Comparison of ENCODE assay signal across 18 cellular contexts in the genomic region with DNA sequence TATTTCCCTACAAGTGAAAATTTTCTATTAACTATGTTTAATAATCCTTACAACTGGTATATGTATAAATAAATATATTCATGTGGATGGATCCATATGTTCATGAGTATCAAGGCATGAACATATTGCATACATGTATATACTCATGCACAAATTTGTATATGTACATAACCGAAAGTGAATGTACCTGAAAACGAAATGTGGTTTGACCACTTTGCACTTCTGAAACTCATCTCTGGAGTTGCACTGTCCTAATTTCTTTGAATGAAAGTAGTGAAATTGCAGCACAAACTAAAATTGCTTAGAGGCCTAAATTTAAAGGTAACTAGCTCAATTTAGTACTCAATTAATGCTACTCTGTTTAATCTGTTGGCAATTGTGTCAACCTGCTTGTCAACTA. TPM values are rescaled to one million over a fixed set of nuclear protein-coding genes. Genes with fewer than 3 reads are reported as not detected.
A peak's percentile ranks its signal among the peaks of the same experiment; 100 is the strongest.
DNase-seq lines count a peak whose midpoint lies in the region; ATAC-seq, FAIRE-seq and TF ChIP-seq lines count a peak whose summit lies in the region.
"Had no signal": no experiment of that assay in that cellular context is flagged by ENCODE, and none has a peak within 500 bp of the region (broad histone marks: within the 10 kb centered on the region; RNA-seq: fewer than 3 reads in every experiment).

No MANE protein-coding gene starts in this region.

- TF ChIP-seq RAD21 in GM12878 (IDR thresholded peaks at IDR 0.05; ENCODE audit: insufficient read depth, low read depth, low read length) = no peak

- intact Hi-C loops in GM12878 (cut with micrococcal nuclease; ENCODE audit: unreplicated experiment) = loop anchor here (2.0 kb wide), 1 partner anchor 35 kb away; no protein-coding TSS in a partner anchor

- peak; percentile 32 for DNase-seq in GM12878 (ENCODE audit: low read depth, low spot score)
- DNase-seq in activated naive CD8-positive, alpha-beta T cell treated with anti-CD3 and anti-CD28 coated beads for 36 hours = no peak
- DNase-seq in NCI-H226 = no peak
- no peak for DNase-seq in GM03348 (ENCODE audit: low spot score)
- no peak for DNase-seq in glutamatergic neuron
- DNase-seq: activated CD8-positive, alpha-beta T cell treated with anti-CD3 and anti-CD28 coated beads, Interleukin-2, amount 10 ng/mL, durations not matched to agents 7 days and 5 days; esophagus squamous epithelium; HFFc6; NCI-H1436 treated with DMSO at 0.1 percent for 48 hours; nucleus accumbens; stomach; upper lobe of right lung had no signal

- peaks cover 3% of the 10 kb centered on the region for H3K4me1 Mint-ChIP-seq in activated naive CD8-positive, alpha-beta T cell treated with anti-CD3 and anti-CD28 coated beads for 36 hours
- H3K4me1 Mint-ChIP-seq in glutamatergic neuron (ENCODE audit: low read depth, unreplicated experiment) = no peaks in the 10 kb centered on the region
- H3K4me1 Mint-ChIP-seq: B cell had no signal

- no peaks in the 10 kb centered on the region for H3K9me3 Mint-ChIP-seq in activated naive CD8-positive, alpha-beta T cell treated with anti-CD3 and anti-CD28 coated beads for 36 hours
- no peaks in the 10 kb centered on the region for H3K9me3 Mint-ChIP-seq in glutamatergic neuron (ENCODE audit: unreplicated experiment)
- H3K9me3 Mint-ChIP-seq: activated T-helper 1 cell treated with anti-CD3 and anti-CD28 coated beads, Interleukin-12 subunit alpha, Interleukin-12 subunit beta, Interleukin-2, Interleukin-4 antibody, amounts not matched to agents 30 ng/mL and 10 ng/mL and 1 ng/mL, durations not matched to agents 14 hours and 24 hours and 36 hours; HFFc6 had no signal

- H3K4me1 ChIP-seq in GM12878 (ENCODE audit: control insufficient read depth, insufficient read depth, low read length) = peaks cover 8% of the 10 kb centered on the region
- H3K4me1 ChIP-seq: esophagus squamous epithelium, stomach, upper lobe of right lung had no signal

- no peak overlapping the region for H3K4me3 ChIP-seq in GM12878
- H3K4me3 ChIP-seq: esophagus squamous epithelium, stomach, upper lobe of right lung had no signal

- no peak overlapping the region for H3K27ac ChIP-seq in GM12878 (ENCODE audit: control insufficient read depth, insufficient read depth)
- H3K27ac ChIP-seq: esophagus squamous epithelium, stomach, upper lobe of right lung had no signal

- TF ChIP-seq POLR2A in GM12878 (IDR thresholded peaks at IDR 0.05; ENCODE audit: low read depth, low read length) = no peak

- WGBS in GM12878 (ENCODE audit: insufficient coverage, insufficient replicate concordance, low lambda C conversion rate, missing lambda C conversion rate) = 3% methylated on average over 2 of the region's 2 CpGs

- in situ Hi-C loops in GM12878 (cut with MboI) = no loop called here

- no peak overlapping the region for H3K4me3 Mint-ChIP-seq in activated naive CD8-positive, alpha-beta T cell treated with anti-CD3 and anti-CD28 coated beads for 36 hours
- H3K4me3 Mint-ChIP-seq in glutamatergic neuron (ENCODE audit: unreplicated experiment) = no peak overlapping the region
- H3K4me3 Mint-ChIP-seq: activated CD8-positive, alpha-beta T cell treated with anti-CD3 and anti-CD28 coated beads, Interleukin-2, amount 10 ng/mL, durations not matched to agents 7 days and 5 days; activated T-helper 1 cell treated with anti-CD3 and anti-CD28 coated beads, Interleukin-12 subunit alpha, Interleukin-12 subunit beta, Interleukin-2, Interleukin-4 antibody, amounts not matched to agents 30 ng/mL and 10 ng/mL and 1 ng/mL, durations not matched to agents 14 hours and 24 hours and 36 hours; B cell; HFFc6 had no signal

- H3K36me3 Mint-ChIP-seq in activated naive CD8-positive, alpha-beta T cell treated with anti-CD3 and anti-CD28 coated beads for 36 hours = no peaks in the 10 kb centered on the region
- no peaks in the 10 kb centered on the region for H3K36me3 Mint-ChIP-seq in glutamatergic neuron (ENCODE audit: unreplicated experiment)

- no peak for TF ChIP-seq EP300 in GM12878 (IDR thresholded peaks at IDR 0.05; ENCODE audit: borderline replicate concordance in 1 of 2, control insufficient read depth in 1 of 2, low read depth in 2 of 2, low read length in 2 of 2)

- CTCF ChIA-PET in GM12878 (lab: Yijun Ruan, JAX) = interaction anchor here (0.6 to 1.6 kb wide), 2 partner anchors 35 to 168 kb away, joined by 3 read pairs; no protein-coding TSS in a partner anchor

- H3K27me3 ChIP-seq in GM12878 (replicated peaks in 1 of 2; ENCODE audit: control insufficient read depth in 2 of 2, insufficient read depth in 2 of 2, low read length in 1 of 2) = no peaks in the 10 kb centered on the region; a peak in 1 of 4 replicates
- H3K27me3 ChIP-seq: esophagus squamous epithelium, stomach, upper lobe of right lung had no signal

- POLR2A ChIA-PET in GM12878 (lab: Charles Lee) = no interaction called here

- SMC1A ChIA-PET in GM12878 (lab: Charles Lee; ENCODE audit: uncharacterized antibody, unreplicated experiment) = interaction anchor here (1.2 kb wide), 1 partner anchor 14 kb away, joined by 3 read pairs; no protein-coding TSS in a partner anchor

- no TSS peak for BruUV-seq in GM12878 (replicated peaks; lab: Mats Ljungman, UMichigan)

- H2AFZ ChIP-seq in GM12878 (ENCODE audit: control insufficient read depth, low read depth, low read length) = no peak overlapping the region

- no peak overlapping the region for H3K27ac Mint-ChIP-seq in activated naive CD8-positive, alpha-beta T cell treated with anti-CD3 and anti-CD28 coated beads for 36 hours
- H3K27ac Mint-ChIP-seq in glutamatergic neuron (ENCODE audit: unreplicated experiment) = no peak overlapping the region
- H3K27ac Mint-ChIP-seq: activated CD8-positive, alpha-beta T cell treated with anti-CD3 and anti-CD28 coated beads, Interleukin-2, amount 10 ng/mL, durations not matched to agents 7 days and 5 days; activated T-helper 1 cell treated with anti-CD3 and anti-CD28 coated beads, Interleukin-12 subunit alpha, Interleukin-12 subunit beta, Interleukin-2, Interleukin-4 antibody, amounts not matched to agents 30 ng/mL and 10 ng/mL and 1 ng/mL, durations not matched to agents 14 hours and 24 hours and 36 hours; B cell; HFFc6 had no signal

- H3K79me2 ChIP-seq in GM12878 (ENCODE audit: control insufficient read depth, insufficient read depth, low read length) = no peaks in the 10 kb centered on the region

- RAD21 ChIA-PET in GM12878 (lab: Charles Lee; ENCODE audit: unreplicated experiment) = no interaction called here

- peaks cover 26% of the 10 kb centered on the region for H3K27me3 Mint-ChIP-seq in activated naive CD8-positive, alpha-beta T cell treated with anti-CD3 and anti-CD28 coated beads for 36 hours
- H3K27me3 Mint-ChIP-seq in glutamatergic neuron (ENCODE audit: unreplicated experiment) = peaks cover 1% of the 10 kb centered on the region
- H3K27me3 Mint-ChIP-seq: B cell had no signal

- no peak overlapping the region for H3K9ac ChIP-seq in GM12878 (ENCODE audit: control insufficient read depth, insufficient read depth, low read length)

- no peaks in the 10 kb centered on the region for H3K36me3 ChIP-seq in GM12878 (ENCODE audit: control insufficient read depth in 2 of 2, insufficient read depth in 2 of 2, low read length in 1 of 2)
- H3K36me3 ChIP-seq: esophagus squamous epithelium, stomach, upper lobe of right lung had no signal

- H4K20me1 ChIP-seq in GM12878 (ENCODE audit: control insufficient read depth, insufficient read depth) = no peaks in the 10 kb centered on the region

- FAIRE-seq in GM12878 (lab: Jason Lieb, UNC) = peak; percentile 83
- FAIRE-seq: G401.6 had no signal

- peaks cover 2% of the 10 kb centered on the region; the same call in 1 of the 3 replicates for H3K9me3 ChIP-seq in GM12878 (replicated peaks; ENCODE audit: control insufficient read depth, insufficient read depth, low read length)
- H3K9me3 ChIP-seq: esophagus squamous epithelium, stomach, upper lobe of right lung had no signal

- ATAC-seq in GM18858 (IDR thresholded peaks at IDR 0.05; ENCODE audit: unreplicated experiment) = peak; percentile 96
- ATAC-seq in GM21381 (IDR thresholded peaks at IDR 0.05; ENCODE audit: unreplicated experiment) = peak; percentile 82
- ATAC-seq in HG03066 (IDR thresholded peaks at IDR 0.05; ENCODE audit: low read depth, unreplicated experiment) = peak; percentile 76
- peak; percentile 64 for ATAC-seq in GM12878
- ATAC-seq: activated CD8-positive, alpha-beta T cell treated with anti-CD3 and anti-CD28 coated beads, Interleukin-2, amount 10 ng/mL, durations not matched to agents 7 days and 5 days; upper lobe of right lung had no signal

- no peak overlapping the region for H3K4me2 ChIP-seq in GM12878 (ENCODE audit: control insufficient read depth, insufficient read depth)

- TF ChIP-seq CTCF in GM12878 (IDR thresholded peaks at IDR 0.05 in 2 of 3, conservative IDR thresholded peaks at IDR 0.05 in 1 of 3; ENCODE audit: control insufficient read depth in 2 of 3, extremely low read depth in 1 of 3, insufficient read depth in 1 of 3, low read depth in 3 of 3, low read length in 3 of 3) = no peak
- no peak for TF ChIP-seq CTCF in glutamatergic neuron (IDR thresholded peaks at IDR 0.05; ENCODE audit: partially characterized antibody, unreplicated experiment)

RNA-seq across cellular contexts. Expression of gene GNAO1, which starts 27.4 kb away (rescaled TPM):
- total RNA-seq in GM12878 (2013; cell fraction: nucleolus; rRNA removed) = not detected in 2 replicates
- total RNA-seq in GM12878 (2014; rRNA removed) = 0.23 TPM in 1 of 2 replicates, not detected in the other
- total RNA-seq in GM12878 (2014; rRNA removed; fragmentation: Illumina TruSeq; extraction: Trizol) = not detected in 2 replicates
- total RNA-seq in GM12878 (2021) = 0.05 TPM in 1 of 2 replicates, not detected in the other
- polyA plus RNA-seq in GM12878 (2011; ENCODE audit: low read depth) = not detected
- polyA plus RNA-seq in GM12878 (2011; rRNA removed) = not detected in 2 replicates
- not detected in 2 replicates for polyA plus RNA-seq in GM12878 (2011; cell fraction: cytosol; rRNA removed)
- polyA plus RNA-seq in GM12878 (2011; cell fraction: nucleus; rRNA removed) = not detected in 2 replicates
- not detected in 2 replicates for polyA plus RNA-seq in GM12878 (2012)
- not detected in 2 replicates for polyA plus RNA-seq in GM12878 (2014; fragmentation: Illumina TruSeq; extraction: Trizol)
- under 1 TPM in 1 of 2 experiments, not detected in 1; 0.05 TPM for polyA plus RNA-seq in GM12878 (2014; fragmentation: Nextera tagmentation; extraction: Ambion mirVana)
- polyA plus RNA-seq in GM12878 (2014; rRNA removed) = 0.05 TPM in 1 of 2 replicates, not detected in the other
- under 1 TPM; 0.05 to 0.28 TPM for polyA plus RNA-seq in GM12878 (2016; fragmentation: Nextera tagmentation; extraction: Ambion mirVana)
- polyA minus RNA-seq in GM12878 (2011; rRNA and poly(A)+ RNA removed) = not detected in 2 replicates
- not detected in 2 replicates for polyA minus RNA-seq in GM12878 (2011; cell fraction: cytosol; rRNA and poly(A)+ RNA removed)
- not detected in 2 replicates for polyA minus RNA-seq in GM12878 (2011; cell fraction: nucleus; rRNA and poly(A)+ RNA removed)
- total RNA-seq in activated naive CD8-positive, alpha-beta T cell treated with anti-CD3 and anti-CD28 coated beads for 36 hours = 1 to 10 TPM in 1 of 2 experiments, under 1 TPM in 1; 0.96 to 1.5 TPM
- 250 TPM for total RNA-seq in glutamatergic neuron (ENCODE audit: unreplicated experiment)

Comparison
In these comparisons a context has a peak if more than half of its experiments do, and no peak if none do; other contexts are left out.
1. RNA of gene GNAO1, which starts 27.4 kb away (total RNA-seq): 250 TPM in glutamatergic neuron (single experiment); 0.96 to 1.5 TPM in activated naive CD8-positive, alpha-beta T cell treated with anti-CD3 and anti-CD28 coated beads for 36 hours and 0.05 to 0.23 TPM in GM12878; every median in the first group is over 100 times any median in the second.
2. Peak in every context shown above with its lines, with median percentiles within 50 percentile points of each other: ATAC-seq.